ENCODE assay signal across 30 cellular contexts in the genomic region with DNA sequence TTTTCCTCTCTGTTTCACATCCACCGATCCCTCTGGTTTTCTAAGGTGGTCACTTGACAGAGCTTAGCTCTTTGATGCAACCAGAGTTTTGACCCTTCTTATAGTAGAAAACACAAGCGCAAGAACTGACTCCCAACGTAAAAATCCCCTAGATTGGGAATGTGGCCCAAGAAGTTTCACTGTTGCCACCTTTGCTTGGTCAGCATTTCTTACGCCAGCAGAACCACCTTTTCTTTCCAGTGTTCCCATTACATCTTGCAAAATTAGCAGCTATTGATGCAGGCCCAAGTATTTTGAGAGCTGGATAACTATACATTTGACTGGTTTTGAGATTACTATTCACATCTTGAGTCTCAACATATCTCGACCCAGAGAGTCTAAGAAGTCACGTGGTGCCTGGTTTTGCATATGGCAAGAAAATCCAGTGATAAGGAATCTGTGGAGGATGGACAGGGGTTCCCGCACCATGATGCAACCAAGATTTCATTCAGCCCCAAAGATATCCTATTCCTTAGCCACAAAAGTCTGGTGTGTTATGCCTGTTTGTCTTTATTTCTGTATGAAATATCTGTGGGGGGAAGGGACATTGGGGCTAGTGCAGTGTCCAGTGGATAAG.
"Had no signal": no experiment of that assay in that cellular context is flagged by ENCODE, and none has a peak within 500 bp of the region (broad histone marks: within the 10 kb centered on the region; RNA-seq: fewer than 3 reads in every experiment).

No MANE protein-coding gene starts in this region.

- H3K27me3 ChIP-seq: body of pancreas, gastrocnemius medialis had no signal

- DNase-seq: activated CD4-positive, alpha-beta memory T cell treated with anti-CD3 and anti-CD28 coated beads for 36 hours; activated CD4-positive, alpha-beta T cell treated with anti-CD3 and anti-CD28 coated beads for 36 hours; activated CD4-positive, alpha-beta T cell treated with anti-CD3 and anti-CD28 coated beads, Interleukin-2, amount 10 ng/mL, durations not matched to agents 24 days and 14 days; activated CD4-positive, CD25-positive, alpha-beta regulatory T cell; activated CD4-positive, CD25-positive, alpha-beta regulatory T cell treated with anti-CD3 and anti-CD28 coated beads, Interleukin-2, amount 50 U/mL, for 72 hours; activated CD8-positive, alpha-beta memory T cell treated with anti-CD3 and anti-CD28 coated beads, Interleukin-2, amount 10 ng/mL, durations not matched to agents 7 days and 5 days; activated CD8-positive, alpha-beta memory T cell treated with anti-CD3 and anti-CD28 coated beads, Interleukin-2, amount 50 U/mL, for 4 hours; activated CD8-positive, alpha-beta T cell treated with anti-CD3 and anti-CD28 coated beads, Interleukin-2, amount 10 ng/mL, durations not matched to agents 7 days and 5 days; activated effector memory CD4-positive, alpha-beta T cell treated with anti-CD3 and anti-CD28 coated beads, Interleukin-2, amount 50 U/mL, for 16 hours; activated naive CD4-positive, alpha-beta T cell treated with anti-CD3 and anti-CD28 coated beads, Interleukin-2, amount 50 U/mL, for 16 hours; activated T-cell treated with anti-CD3 and anti-CD28 coated beads, Interleukin-2, amount 50 U/mL, for 1 hour; activated T-cell treated with anti-CD3 and anti-CD28 coated beads, Interleukin-2, amount 50 U/mL, for 48 hours; amygdala; aorta; body of pancreas; caudate nucleus; cortex of kidney; dermis blood vessel endothelial cell; effector CD4-positive, alpha-beta T cell; effector memory CD8-positive, alpha-beta T cell; erythroblast; foreskin keratinocyte; gastrocnemius medialis; glutamatergic neuron; heart left ventricle; T-helper 1 cell; T-helper 17 cell; T1000 had no signal

- H3K4me1 ChIP-seq: body of pancreas, esophagus muscularis mucosa, foreskin keratinocyte, gastrocnemius medialis, heart left ventricle had no signal

- ATAC-seq: activated CD4-positive, alpha-beta T cell treated with anti-CD3 and anti-CD28 coated beads for 36 hours; activated CD8-positive, alpha-beta memory T cell treated with anti-CD3 and anti-CD28 coated beads, Interleukin-2, amount 10 ng/mL, durations not matched to agents 7 days and 5 days; activated CD8-positive, alpha-beta T cell treated with anti-CD3 and anti-CD28 coated beads, Interleukin-2, amount 10 ng/mL, durations not matched to agents 7 days and 5 days; body of pancreas; effector memory CD8-positive, alpha-beta T cell; foreskin keratinocyte; gastrocnemius medialis; heart left ventricle; T-helper 17 cell had no signal

- H3K36me3 ChIP-seq: esophagus muscularis mucosa, gastrocnemius medialis, heart left ventricle had no signal

- H3K9me3 ChIP-seq: body of pancreas, esophagus muscularis mucosa, gastrocnemius medialis had no signal

- H3K27ac ChIP-seq: body of pancreas, esophagus muscularis mucosa, foreskin keratinocyte, gastrocnemius medialis, heart left ventricle had no signal

- FAIRE-seq: colon had no signal

- H3K4me3 ChIP-seq: body of pancreas, esophagus muscularis mucosa, gastrocnemius medialis, heart left ventricle had no signal
